ENCODE assay signal across 1 cellular context in genomic region chr16:57600048-57600835, GRCh38.
TF ChIP-seq lines count a peak whose summit lies in the region.

No MANE protein-coding gene starts in this region.

TF ChIP-seq in K562, 482 proteins besides CTCF, POLR2A, EP300 and RAD21 (continued from another document and continues in another):
- TF ChIP-seq TEAD1 (CRISPR knock-in tag; IDR thresholded peaks at IDR 0.05) (no peak), ERF (CRISPR knock-in tag; IDR thresholded peaks at IDR 0.05) (no peak), DNMT1 (IDR thresholded peaks at IDR 0.05) (no peak), SP1 (CRISPR knock-in tag; IDR thresholded peaks at IDR 0.05) (peak; percentile 9; the same call in 1 of the 2 replicates), HMBOX1 (IDR thresholded peaks at IDR 0.05) (no peak), ZMIZ1 (IDR thresholded peaks at IDR 0.05; ENCODE audit: low read depth in 2 of 2, low read length in 2 of 2) (no peak), ZBTB26 (CRISPR knock-in tag; IDR thresholded peaks at IDR 0.05) (no peak), HNRNPUL1 (IDR thresholded peaks at IDR 0.05; ENCODE audit: low read length) (no peak), ZNF121 (CRISPR knock-in tag; conservative IDR thresholded peaks at IDR 0.05) (no peak), RBM25 (IDR thresholded peaks at IDR 0.05; ENCODE audit: low read depth, low read length, severe bottlenecking) (no peak), HES1 (IDR thresholded peaks at IDR 0.05; ENCODE audit: low read depth) (no peak), MTA2 (IDR thresholded peaks at IDR 0.05; ENCODE audit: low read depth) (no peak), YBX1 (IDR thresholded peaks at IDR 0.05) (no peak), RFX1 (IDR thresholded peaks at IDR 0.05) (no peak), ZBTB1 (CRISPR knock-in tag; IDR thresholded peaks at IDR 0.05; ENCODE audit: borderline replicate concordance, low read depth) (no peak), TCF7 (IDR thresholded peaks at IDR 0.05; ENCODE audit: borderline replicate concordance) (no peak), DLX4 (CRISPR knock-in tag; IDR thresholded peaks at IDR 0.05) (no peak), ZNF263 (CRISPR knock-in tag; IDR thresholded peaks at IDR 0.05; ENCODE audit: borderline replicate concordance) (peak; percentile 31; the same call in 1 of the 2 replicates), CREBBP (IDR thresholded peaks at IDR 0.05; ENCODE audit: low read depth, low read length) (no peak), CHD2 (IDR thresholded peaks at IDR 0.05; ENCODE audit: low read depth, low read length) (no peak), E2F6 (IDR thresholded peaks at IDR 0.05; ENCODE audit: borderline replicate concordance in 1 of 2, extremely low read depth in 1 of 2, insufficient read depth in 1 of 2, insufficient read length in 1 of 2, low read depth in 1 of 2, low read length in 1 of 2, poor library complexity in 1 of 2, severe bottlenecking in 1 of 2) (peak in 1 of 2 experiments; percentile 12), TFAP4 (CRISPR knock-in tag; IDR thresholded peaks at IDR 0.05; ENCODE audit: borderline replicate concordance) (peak; percentile 75), ZNF184 (CRISPR knock-in tag; IDR thresholded peaks at IDR 0.05) (no peak), ZNF395 (CRISPR knock-in tag; IDR thresholded peaks at IDR 0.05) (no peak), THRAP3 (IDR thresholded peaks at IDR 0.05; ENCODE audit: borderline replicate concordance) (no peak), MTA1 (IDR thresholded peaks at IDR 0.05; ENCODE audit: borderline replicate concordance) (no peak), FOXA3 (CRISPR knock-in tag; conservative IDR thresholded peaks at IDR 0.05 in 1 of 2, IDR thresholded peaks at IDR 0.05 in 1 of 2) (no peak), SRSF1 (IDR thresholded peaks at IDR 0.05; ENCODE audit: low read depth, low read length) (no peak), MAZ (CRISPR knock-in tag; conservative IDR thresholded peaks at IDR 0.05 in 1 of 2, IDR thresholded peaks at IDR 0.05 in 1 of 2) (0 out of 4 replicates have a peak, but pooled peaks of 1 of the 2 experiments have one; percentile 25), BRD4 (IDR thresholded peaks at IDR 0.05) (no peak), SMAD3 (CRISPR knock-in tag; conservative IDR thresholded peaks at IDR 0.05) (no peak)
- TF ChIP-seq, protein P1, sequence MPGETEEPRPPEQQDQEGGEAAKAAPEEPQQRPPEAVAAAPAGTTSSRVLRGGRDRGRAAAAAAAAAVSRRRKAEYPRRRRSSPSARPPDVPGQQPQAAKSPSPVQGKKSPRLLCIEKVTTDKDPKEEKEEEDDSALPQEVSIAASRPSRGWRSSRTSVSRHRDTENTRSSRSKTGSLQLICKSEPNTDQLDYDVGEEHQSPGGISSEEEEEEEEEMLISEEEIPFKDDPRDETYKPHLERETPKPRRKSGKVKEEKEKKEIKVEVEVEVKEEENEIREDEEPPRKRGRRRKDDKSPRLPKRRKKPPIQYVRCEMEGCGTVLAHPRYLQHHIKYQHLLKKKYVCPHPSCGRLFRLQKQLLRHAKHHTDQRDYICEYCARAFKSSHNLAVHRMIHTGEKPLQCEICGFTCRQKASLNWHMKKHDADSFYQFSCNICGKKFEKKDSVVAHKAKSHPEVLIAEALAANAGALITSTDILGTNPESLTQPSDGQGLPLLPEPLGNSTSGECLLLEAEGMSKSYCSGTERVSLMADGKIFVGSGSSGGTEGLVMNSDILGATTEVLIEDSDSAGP (CRISPR knock-in tag; IDR thresholded peaks at IDR 0.05), result 0 out of 2 replicates have a peak, but pooled peaks have one; percentile 24
- TF ChIP-seq, protein P2, sequence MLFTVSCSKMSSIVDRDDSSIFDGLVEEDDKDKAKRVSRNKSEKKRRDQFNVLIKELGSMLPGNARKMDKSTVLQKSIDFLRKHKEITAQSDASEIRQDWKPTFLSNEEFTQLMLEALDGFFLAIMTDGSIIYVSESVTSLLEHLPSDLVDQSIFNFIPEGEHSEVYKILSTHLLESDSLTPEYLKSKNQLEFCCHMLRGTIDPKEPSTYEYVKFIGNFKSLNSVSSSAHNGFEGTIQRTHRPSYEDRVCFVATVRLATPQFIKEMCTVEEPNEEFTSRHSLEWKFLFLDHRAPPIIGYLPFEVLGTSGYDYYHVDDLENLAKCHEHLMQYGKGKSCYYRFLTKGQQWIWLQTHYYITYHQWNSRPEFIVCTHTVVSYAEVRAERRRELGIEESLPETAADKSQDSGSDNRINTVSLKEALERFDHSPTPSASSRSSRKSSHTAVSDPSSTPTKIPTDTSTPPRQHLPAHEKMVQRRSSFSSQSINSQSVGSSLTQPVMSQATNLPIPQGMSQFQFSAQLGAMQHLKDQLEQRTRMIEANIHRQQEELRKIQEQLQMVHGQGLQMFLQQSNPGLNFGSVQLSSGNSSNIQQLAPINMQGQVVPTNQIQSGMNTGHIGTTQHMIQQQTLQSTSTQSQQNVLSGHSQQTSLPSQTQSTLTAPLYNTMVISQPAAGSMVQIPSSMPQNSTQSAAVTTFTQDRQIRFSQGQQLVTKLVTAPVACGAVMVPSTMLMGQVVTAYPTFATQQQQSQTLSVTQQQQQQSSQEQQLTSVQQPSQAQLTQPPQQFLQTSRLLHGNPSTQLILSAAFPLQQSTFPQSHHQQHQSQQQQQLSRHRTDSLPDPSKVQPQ (CRISPR knock-in tag; IDR thresholded peaks at IDR 0.05; ENCODE audit: borderline replicate concordance), result no peak
- TF ChIP-seq, protein P3, sequence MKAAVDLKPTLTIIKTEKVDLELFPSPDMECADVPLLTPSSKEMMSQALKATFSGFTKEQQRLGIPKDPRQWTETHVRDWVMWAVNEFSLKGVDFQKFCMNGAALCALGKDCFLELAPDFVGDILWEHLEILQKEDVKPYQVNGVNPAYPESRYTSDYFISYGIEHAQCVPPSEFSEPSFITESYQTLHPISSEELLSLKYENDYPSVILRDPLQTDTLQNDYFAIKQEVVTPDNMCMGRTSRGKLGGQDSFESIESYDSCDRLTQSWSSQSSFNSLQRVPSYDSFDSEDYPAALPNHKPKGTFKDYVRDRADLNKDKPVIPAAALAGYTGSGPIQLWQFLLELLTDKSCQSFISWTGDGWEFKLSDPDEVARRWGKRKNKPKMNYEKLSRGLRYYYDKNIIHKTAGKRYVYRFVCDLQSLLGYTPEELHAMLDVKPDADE (conservative IDR thresholded peaks at IDR 0.05; ENCODE audit: control insufficient read depth, low read depth, low read length), result no peak
- TF ChIP-seq, protein P4, sequence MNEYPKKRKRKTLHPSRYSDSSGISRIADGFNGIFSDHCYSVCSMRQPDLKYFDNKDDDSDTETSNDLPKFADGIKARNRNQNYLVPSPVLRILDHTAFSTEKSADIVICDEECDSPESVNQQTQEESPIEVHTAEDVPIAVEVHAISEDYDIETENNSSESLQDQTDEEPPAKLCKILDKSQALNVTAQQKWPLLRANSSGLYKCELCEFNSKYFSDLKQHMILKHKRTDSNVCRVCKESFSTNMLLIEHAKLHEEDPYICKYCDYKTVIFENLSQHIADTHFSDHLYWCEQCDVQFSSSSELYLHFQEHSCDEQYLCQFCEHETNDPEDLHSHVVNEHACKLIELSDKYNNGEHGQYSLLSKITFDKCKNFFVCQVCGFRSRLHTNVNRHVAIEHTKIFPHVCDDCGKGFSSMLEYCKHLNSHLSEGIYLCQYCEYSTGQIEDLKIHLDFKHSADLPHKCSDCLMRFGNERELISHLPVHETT (CRISPR knock-in tag; conservative IDR thresholded peaks at IDR 0.05 in 1 of 2, IDR thresholded peaks at IDR 0.05 in 1 of 2), result no peak
- TF ChIP-seq, protein P5, sequence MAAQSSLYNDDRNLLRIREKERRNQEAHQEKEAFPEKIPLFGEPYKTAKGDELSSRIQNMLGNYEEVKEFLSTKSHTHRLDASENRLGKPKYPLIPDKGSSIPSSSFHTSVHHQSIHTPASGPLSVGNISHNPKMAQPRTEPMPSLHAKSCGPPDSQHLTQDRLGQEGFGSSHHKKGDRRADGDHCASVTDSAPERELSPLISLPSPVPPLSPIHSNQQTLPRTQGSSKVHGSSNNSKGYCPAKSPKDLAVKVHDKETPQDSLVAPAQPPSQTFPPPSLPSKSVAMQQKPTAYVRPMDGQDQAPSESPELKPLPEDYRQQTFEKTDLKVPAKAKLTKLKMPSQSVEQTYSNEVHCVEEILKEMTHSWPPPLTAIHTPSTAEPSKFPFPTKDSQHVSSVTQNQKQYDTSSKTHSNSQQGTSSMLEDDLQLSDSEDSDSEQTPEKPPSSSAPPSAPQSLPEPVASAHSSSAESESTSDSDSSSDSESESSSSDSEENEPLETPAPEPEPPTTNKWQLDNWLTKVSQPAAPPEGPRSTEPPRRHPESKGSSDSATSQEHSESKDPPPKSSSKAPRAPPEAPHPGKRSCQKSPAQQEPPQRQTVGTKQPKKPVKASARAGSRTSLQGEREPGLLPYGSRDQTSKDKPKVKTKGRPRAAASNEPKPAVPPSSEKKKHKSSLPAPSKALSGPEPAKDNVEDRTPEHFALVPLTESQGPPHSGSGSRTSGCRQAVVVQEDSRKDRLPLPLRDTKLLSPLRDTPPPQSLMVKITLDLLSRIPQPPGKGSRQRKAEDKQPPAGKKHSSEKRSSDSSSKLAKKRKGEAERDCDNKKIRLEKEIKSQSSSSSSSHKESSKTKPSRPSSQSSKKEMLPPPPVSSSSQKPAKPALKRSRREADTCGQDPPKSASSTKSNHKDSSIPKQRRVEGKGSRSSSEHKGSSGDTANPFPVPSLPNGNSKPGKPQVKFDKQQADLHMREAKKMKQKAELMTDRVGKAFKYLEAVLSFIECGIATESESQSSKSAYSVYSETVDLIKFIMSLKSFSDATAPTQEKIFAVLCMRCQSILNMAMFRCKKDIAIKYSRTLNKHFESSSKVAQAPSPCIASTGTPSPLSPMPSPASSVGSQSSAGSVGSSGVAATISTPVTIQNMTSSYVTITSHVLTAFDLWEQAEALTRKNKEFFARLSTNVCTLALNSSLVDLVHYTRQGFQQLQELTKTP (IDR thresholded peaks at IDR 0.05; ENCODE audit: low read depth in 1 of 2, partially characterized antibody in 2 of 2), result no peak
